1 cellular context compared by ENCODE assay signal in genomic region chr1:228163776-228164534, GRCh38.
TF ChIP-seq lines count a peak whose summit lies in the region.

No MANE protein-coding gene starts in this region.

TF ChIP-seq in WTC11, 78 proteins besides CTCF, POLR2A, EP300 and RAD21:
- TF ChIP-seq HMGXB4 (CRISPR knock-in tag; IDR thresholded peaks at IDR 0.05) (no peak), MLX (CRISPR knock-in tag; IDR thresholded peaks at IDR 0.05) (no peak), AFF4 (CRISPR knock-in tag; IDR thresholded peaks at IDR 0.05; ENCODE audit: borderline replicate concordance) (no peak), ARID4B (CRISPR knock-in tag; IDR thresholded peaks at IDR 0.05; ENCODE audit: borderline replicate concordance) (no peak), SP1 (CRISPR knock-in tag; conservative IDR thresholded peaks at IDR 0.05) (no peak), GABPB1 (CRISPR knock-in tag; IDR thresholded peaks at IDR 0.05) (no peak), ZNF423 (CRISPR knock-in tag; IDR thresholded peaks at IDR 0.05) (no peak), USF1 (CRISPR knock-in tag; IDR thresholded peaks at IDR 0.05) (no peak), STAT6 (CRISPR knock-in tag; conservative IDR thresholded peaks at IDR 0.05; ENCODE audit: low read depth) (no peak), NR2C2 (CRISPR knock-in tag; IDR thresholded peaks at IDR 0.05) (no peak), FOXK1 (CRISPR knock-in tag; IDR thresholded peaks at IDR 0.05) (no peak), MXD4 (CRISPR knock-in tag; IDR thresholded peaks at IDR 0.05; ENCODE audit: borderline replicate concordance) (no peak)
- TF ChIP-seq, protein P1, sequence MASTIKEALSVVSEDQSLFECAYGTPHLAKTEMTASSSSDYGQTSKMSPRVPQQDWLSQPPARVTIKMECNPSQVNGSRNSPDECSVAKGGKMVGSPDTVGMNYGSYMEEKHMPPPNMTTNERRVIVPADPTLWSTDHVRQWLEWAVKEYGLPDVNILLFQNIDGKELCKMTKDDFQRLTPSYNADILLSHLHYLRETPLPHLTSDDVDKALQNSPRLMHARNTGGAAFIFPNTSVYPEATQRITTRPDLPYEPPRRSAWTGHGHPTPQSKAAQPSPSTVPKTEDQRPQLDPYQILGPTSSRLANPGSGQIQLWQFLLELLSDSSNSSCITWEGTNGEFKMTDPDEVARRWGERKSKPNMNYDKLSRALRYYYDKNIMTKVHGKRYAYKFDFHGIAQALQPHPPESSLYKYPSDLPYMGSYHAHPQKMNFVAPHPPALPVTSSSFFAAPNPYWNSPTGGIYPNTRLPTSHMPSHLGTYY (CRISPR knock-in tag; IDR thresholded peaks at IDR 0.05) = no peak
- TF ChIP-seq, protein P2, sequence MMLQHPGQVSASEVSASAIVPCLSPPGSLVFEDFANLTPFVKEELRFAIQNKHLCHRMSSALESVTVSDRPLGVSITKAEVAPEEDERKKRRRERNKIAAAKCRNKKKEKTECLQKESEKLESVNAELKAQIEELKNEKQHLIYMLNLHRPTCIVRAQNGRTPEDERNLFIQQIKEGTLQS (CRISPR knock-in tag; conservative IDR thresholded peaks at IDR 0.05) = no peak
TF ChIP-seq in WTC11: peak in this region for 0.
